1 cellular context compared by ENCODE assay signal in the genomic region with DNA sequence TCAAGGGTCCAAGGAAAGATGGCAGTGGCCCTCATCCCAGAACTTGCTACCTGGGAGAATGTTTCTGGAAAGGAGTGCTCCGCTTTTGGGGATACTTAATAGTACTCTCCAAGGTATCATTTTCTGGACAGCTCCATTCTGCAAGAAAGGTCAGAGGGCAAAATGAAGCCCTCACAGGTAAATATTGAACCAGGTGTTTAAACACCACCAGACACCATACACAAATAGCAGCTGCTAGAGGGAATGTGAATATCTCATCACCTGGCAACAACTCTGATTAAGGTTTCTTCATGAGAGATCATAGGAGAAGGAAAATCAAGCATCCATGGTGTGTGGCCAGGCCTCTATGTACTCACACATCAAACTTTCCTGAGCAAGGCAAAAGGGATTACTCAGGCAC.
TF ChIP-seq lines count a peak whose summit lies in the region.

No MANE protein-coding gene starts in this region.

TF ChIP-seq in SK-N-SH, 30 proteins besides CTCF, POLR2A, EP300 and RAD21 (continued from another document):
- TF ChIP-seq REST (IDR thresholded peaks at IDR 0.05; ENCODE audit: low read depth, low read length) (no peak), JUND (IDR thresholded peaks at IDR 0.05) (no peak), GABPA (IDR thresholded peaks at IDR 0.05; ENCODE audit: low read depth) (no peak), USF2 (IDR thresholded peaks at IDR 0.05; ENCODE audit: borderline replicate concordance, low read depth, low read length) (no peak), TCF12 (IDR thresholded peaks at IDR 0.05) (no peak), RXRA (IDR thresholded peaks at IDR 0.05; ENCODE audit: borderline replicate concordance, low read depth) (no peak), POLR2AphosphoS5 (IDR thresholded peaks at IDR 0.05; ENCODE audit: low read depth, low read length) (no peak)
